ENCODE assay signal across 8 cellular contexts in genomic region chr11:34916014-34916809, GRCh38. TPM values are rescaled to one million over a fixed set of nuclear protein-coding genes. Genes with fewer than 3 reads are reported as not detected.
DNase-seq lines count a peak whose midpoint lies in the region; ATAC-seq, FAIRE-seq and TF ChIP-seq lines count a peak whose summit lies in the region.

APIP (minus strand) TSS chr11:34916379; CDS start chr11:34916284, 95 bp downstream.
PDHX (plus strand) TSS chr11:34916618; CDS start chr11:34916656, 38 bp downstream.

- DNase-seq in NCI-H2029 (lab: John Stamatoyannopoulos, UW) (peak; percentile 99), ascending aorta (ENCODE audit: low spot score in 2 of 2) (peak; percentile 97 to 99), right cardiac atrium (peak; percentile 99 to 100 (median 99)), pulmonary artery endothelial cell (ENCODE audit: low read depth, low spot score) (peak; percentile 95), urothelium cell line (ENCODE audit: low spot score) (peak; percentile 99)
- DNase-seq in T-helper 2 cell treated with Interferon-gamma antibody and Interleukin-4, amounts not matched to agents 5 μg/mL and 100 μg/mL, for 36 hours (ENCODE audit: low spot score) = peak; percentile 97

- peak within 1 kb of the TSS; percentile 97 for H3K4me3 Mint-ChIP-seq in T-helper 2 cell treated with Interferon-gamma antibody and Interleukin-4, amounts not matched to agents 5 μg/mL and 100 μg/mL, for 36 hours

- H3K9me3 ChIP-seq in ascending aorta = no peaks in the 10 kb centered on the region
- no peaks in the 10 kb centered on the region for H3K9me3 ChIP-seq in right cardiac atrium (ENCODE audit: control insufficient read depth, low read length)

- H3K27ac Mint-ChIP-seq in T-helper 2 cell treated with Interferon-gamma antibody and Interleukin-4, amounts not matched to agents 5 μg/mL and 100 μg/mL, for 36 hours = peak within 1 kb of the TSS; percentile 96

- no peaks in the 10 kb centered on the region for H3K36me3 ChIP-seq in ascending aorta

- peaks cover 34% of the 10 kb centered on the region for H3K4me1 Mint-ChIP-seq in T-helper 2 cell treated with Interferon-gamma antibody and Interleukin-4, amounts not matched to agents 5 μg/mL and 100 μg/mL, for 36 hours (ENCODE audit: low read depth)

- H3K4me3 ChIP-seq in ascending aorta = peak within 1 kb of the TSS; percentile 78 to 97
- H3K4me3 ChIP-seq in right cardiac atrium (ENCODE audit: low read length) = peak within 1 kb of the TSS; percentile 90

- ATAC-seq in GM18508 (IDR thresholded peaks at IDR 0.05; ENCODE audit: insufficient read depth, unreplicated experiment) = peak; percentile 85
- ATAC-seq in HG02981 (IDR thresholded peaks at IDR 0.05; ENCODE audit: unreplicated experiment) = peak; percentile 91
- ATAC-seq in right cardiac atrium = peak; percentile 97 to 98

- under 1% methylated on average over 76 of the region's 76 CpGs for WGBS in right cardiac atrium

- intact Hi-C loops in ascending aorta (cut with DNase I) (loop anchor here (2.0 to 10.0 kb wide), 9 partner anchors 166 to 1661 kb away; partner anchors contain the start of genes CAT, COMMD9, HIPK3 and NAT10), right cardiac atrium (cut with DNase I) (loop anchor here in 1 of 4 donors (10.0 kb wide), 1 partner anchor 399 kb away; no protein-coding TSS in a partner anchor)

- peaks cover 20% of the 10 kb centered on the region for H3K36me3 Mint-ChIP-seq in T-helper 2 cell treated with Interferon-gamma antibody and Interleukin-4, amounts not matched to agents 5 μg/mL and 100 μg/mL, for 36 hours (ENCODE audit: low read depth)

- H3K9me3 Mint-ChIP-seq in T-helper 2 cell treated with Interferon-gamma antibody and Interleukin-4, amounts not matched to agents 5 μg/mL and 100 μg/mL, for 36 hours = no peaks in the 10 kb centered on the region

- H3K27ac ChIP-seq in ascending aorta (peak within 1 kb of the TSS; percentile 92 to 97), right cardiac atrium (ENCODE audit: low read length) (peak within 1 kb of the TSS; percentile 98)

- H3K4me1 ChIP-seq in ascending aorta (peaks cover 4 to 14% of the 10 kb centered on the region in 2 donors), right cardiac atrium (ENCODE audit: control insufficient read depth, insufficient read depth, low read length) (no peaks in the 10 kb centered on the region)

- H3K27me3 Mint-ChIP-seq in T-helper 2 cell treated with Interferon-gamma antibody and Interleukin-4, amounts not matched to agents 5 μg/mL and 100 μg/mL, for 36 hours (ENCODE audit: low read depth) = no peaks in the 10 kb centered on the region

- H3K27me3 ChIP-seq in ascending aorta = no peaks in the 10 kb centered on the region
- H3K27me3 ChIP-seq in right cardiac atrium (ENCODE audit: control insufficient read depth, insufficient read depth) = no peaks in the 10 kb centered on the region

- no peak for TF ChIP-seq CTCF in ascending aorta (IDR thresholded peaks at IDR 0.05)

- peak; percentile 73 for FAIRE-seq in urothelium cell line (lab: Jason Lieb, UNC)

RNA-seq across cellular contexts. Expression of gene APIP, which starts in this region (rescaled TPM):
- 3.6 TPM for total RNA-seq in ascending aorta
- total RNA-seq in right cardiac atrium = 10 to 100 TPM; 23.1 to 34.3 (median 26.7) TPM
- 26.6 TPM for polyA plus RNA-seq in right cardiac atrium
- total RNA-seq in pulmonary artery endothelial cell = 23.3 and 23.9 TPM in 2 replicates

RNA-seq across cellular contexts. Expression of gene PDHX, which starts in this region (rescaled TPM):
- 23.3 TPM for total RNA-seq in ascending aorta
- 10 to 100 TPM; 68.4 to 89.2 (median 77.3) TPM for total RNA-seq in right cardiac atrium
- polyA plus RNA-seq in right cardiac atrium = 59.5 TPM
- 22.9 and 30.3 TPM in 2 replicates for total RNA-seq in pulmonary artery endothelial cell

Comparison
In these comparisons a context has a peak if more than half of its experiments do, and no peak if none do; other contexts are left out.
1. Peak in every context shown above with its lines: DNase-seq, ATAC-seq, H3K4me3 ChIP-seq and H3K27ac ChIP-seq.